ENCODE assay signal across 10 cellular contexts in genomic region chr6:155142902-155143609, GRCh38.
DNase-seq lines count a peak whose midpoint lies in the region; ATAC-seq and TF ChIP-seq lines count a peak whose summit lies in the region.
"Had no signal": no experiment of that assay in that cellular context is flagged by ENCODE, and none has a peak within 500 bp of the region (broad histone marks: within the 10 kb centered on the region; RNA-seq: fewer than 3 reads in every experiment).

No MANE protein-coding gene starts in this region.

- H3K4me3 ChIP-seq in coronary artery = peak overlapping the region; percentile 62
- no peak overlapping the region for H3K4me3 ChIP-seq in WERI-Rb-1 (ENCODE audit: low read depth, low read length)
- H3K4me3 ChIP-seq: lung had no signal

- H3K36me3 ChIP-seq in WERI-Rb-1 = peaks cover 68% of the 10 kb centered on the region

- TF ChIP-seq CTCF in coronary artery (IDR thresholded peaks at IDR 0.05) (no peak), osteocyte (IDR thresholded peaks at IDR 0.05) (no peak), WERI-Rb-1 (IDR thresholded peaks at IDR 0.05; ENCODE audit: low read depth, low read length) (no peak)

- no peaks in the 10 kb centered on the region for H3K9me3 ChIP-seq in WERI-Rb-1 (ENCODE audit: severe bottlenecking)

- no peak for ATAC-seq in GM21825 (IDR thresholded peaks at IDR 0.05; ENCODE audit: unreplicated experiment)
- no peak for ATAC-seq in HG02970 (IDR thresholded peaks at IDR 0.05; ENCODE audit: low FRiP score, unreplicated experiment)

- peaks cover 2% of the 10 kb centered on the region for H3K36me3 Mint-ChIP-seq in IgD-negative memory B cell
- H3K36me3 Mint-ChIP-seq in osteocyte (ENCODE audit: unreplicated experiment) = no peaks in the 10 kb centered on the region

- no peaks in the 10 kb centered on the region for H3K27me3 Mint-ChIP-seq in IgD-negative memory B cell
- no peaks in the 10 kb centered on the region for H3K27me3 Mint-ChIP-seq in osteocyte (ENCODE audit: unreplicated experiment)

- H3K9me3 Mint-ChIP-seq in IgD-negative memory B cell (no peaks in the 10 kb centered on the region), osteocyte (ENCODE audit: unreplicated experiment) (no peaks in the 10 kb centered on the region)

- H3K4me3 Mint-ChIP-seq in IgD-negative memory B cell (peak overlapping the region; percentile 11 to 88 (median 48)), osteocyte (ENCODE audit: unreplicated experiment) (peak overlapping the region; percentile 72)

- H3K4me1 Mint-ChIP-seq in IgD-negative memory B cell (peaks cover 7 to 19% (median 13%) of the 10 kb centered on the region in 3 donors), osteocyte (ENCODE audit: unreplicated experiment) (peaks cover 29% of the 10 kb centered on the region)

- H3K27ac Mint-ChIP-seq in IgD-negative memory B cell (peak overlapping the region in 2 of 3 donors; percentile 54), osteocyte (ENCODE audit: unreplicated experiment) (peak overlapping the region; percentile 97)

- H3K27me3 ChIP-seq in WERI-Rb-1 (ENCODE audit: insufficient read depth, low read depth, severe bottlenecking) = no peaks in the 10 kb centered on the region

- DNase-seq in EL (peak; percentile 47), coronary artery (ENCODE audit: low spot score) (no peak), osteocyte (ENCODE audit: extremely low spot score, unreplicated experiment) (no peak), NCI-H187 (lab: John Stamatoyannopoulos, UW) (no peak), WERI-Rb-1 (no peak)
- DNase-seq: NCI-H1092 had no signal

- H3K27ac ChIP-seq in coronary artery (peak overlapping the region; percentile 22 to 44), WERI-Rb-1 (no peak overlapping the region)
